Comparison of ENCODE assay signal across 8 cellular contexts in genomic region chr15:59688383-59688887, GRCh38.
DNase-seq lines count a peak whose midpoint lies in the region; ATAC-seq lines count a peak whose summit lies in the region.

No MANE protein-coding gene starts in this region.

- ATAC-seq in HG02884 (IDR thresholded peaks at IDR 0.05; ENCODE audit: unreplicated experiment) (peak; percentile 2), GM18519 (IDR thresholded peaks at IDR 0.05; ENCODE audit: low FRiP score, unreplicated experiment) (no peak)

- DNase-seq in NCI-H748 (lab: John Stamatoyannopoulos, UW; ENCODE audit: unreplicated experiment) = peak; percentile 49
- no peak for DNase-seq in NCI-H748 treated with DMSO at 0.1 percent for 48 hours (lab: John Stamatoyannopoulos, UW)
- peak; percentile 72 for DNase-seq in RKO (ENCODE audit: low spot score)
- DNase-seq in central memory CD4-positive, alpha-beta T cell = peak; percentile 53
- DNase-seq in left kidney (ENCODE audit: low read depth, low spot score) = peak; percentile 70
- peak; percentile 38 for DNase-seq in superior temporal gyrus (ENCODE audit: extremely low spot score)
